In the genomic region with DNA sequence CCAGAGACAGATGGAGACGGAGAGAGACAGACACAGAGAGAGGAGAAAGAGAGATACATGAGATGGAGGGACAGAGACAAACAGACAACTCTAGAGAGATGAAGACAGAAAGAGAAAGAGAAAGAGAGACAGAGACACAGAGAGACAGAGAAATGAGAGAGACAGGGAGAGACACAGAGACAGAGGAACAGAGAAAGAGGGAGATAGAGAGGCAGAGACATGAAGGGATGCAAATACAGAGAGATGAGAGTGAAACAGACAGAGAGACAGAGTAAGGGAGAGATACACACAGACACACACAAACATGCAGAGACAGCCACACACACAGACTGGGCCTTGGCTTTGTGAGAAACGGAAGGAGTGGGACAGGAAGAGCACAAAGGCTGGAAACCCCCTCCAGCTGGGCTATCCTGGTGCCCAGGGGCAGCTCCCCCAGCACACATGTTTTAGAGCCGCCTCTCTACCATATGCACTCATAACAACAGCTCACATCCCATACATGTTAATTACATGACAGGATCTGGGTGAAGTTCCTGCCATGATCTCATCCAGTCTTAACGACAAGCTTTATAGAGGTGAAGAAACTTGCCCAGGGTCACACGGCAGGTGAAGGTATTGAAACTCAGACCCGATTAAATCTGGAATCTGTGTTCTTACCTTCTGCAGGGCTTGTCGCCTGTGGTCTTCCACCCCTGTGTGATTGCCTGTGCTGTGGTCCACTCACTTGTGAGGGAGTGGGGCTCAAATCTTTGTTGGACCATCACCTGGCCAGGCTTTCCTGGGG, we compare ENCODE assay signal across 1 cellular context.
A peak's percentile ranks its signal among the peaks of the same experiment; 100 is the strongest.
TF ChIP-seq lines count a peak whose summit lies in the region.

No MANE protein-coding gene starts in this region.

TF ChIP-seq in GM12878, 131 proteins besides CTCF, POLR2A, EP300 and RAD21 (continued from another document):
- TF ChIP-seq TCF3 (IDR thresholded peaks at IDR 0.05; ENCODE audit: borderline replicate concordance, insufficient read depth, low read depth, low read length) (peak; percentile 85), EED (IDR thresholded peaks at IDR 0.05; ENCODE audit: low read depth) (peak; percentile 67), GABPA (IDR thresholded peaks at IDR 0.05; ENCODE audit: low read depth) (no peak), NR2C2 (IDR thresholded peaks at IDR 0.05; ENCODE audit: borderline replicate concordance, control insufficient read depth, insufficient read length, low read depth) (no peak), SP1 (IDR thresholded peaks at IDR 0.05; ENCODE audit: low read depth, low read length) (peak; percentile 12), ZNF24 (IDR thresholded peaks at IDR 0.05) (no peak), ZNF622 (IDR thresholded peaks at IDR 0.05) (no peak), BMI1 (IDR thresholded peaks at IDR 0.05; ENCODE audit: borderline replicate concordance) (no peak), SRF (IDR thresholded peaks at IDR 0.05; ENCODE audit: low read depth in 2 of 2, low read length in 2 of 2) (no peak), NFXL1 (IDR thresholded peaks at IDR 0.05; ENCODE audit: borderline replicate concordance) (no peak), ZBED1 (IDR thresholded peaks at IDR 0.05; ENCODE audit: borderline replicate concordance) (peak; percentile 76; the same call in 1 of the 2 replicates), MXI1 (IDR thresholded peaks at IDR 0.05; ENCODE audit: low read depth, low read length) (no peak), IKZF2 (IDR thresholded peaks at IDR 0.05) (peak in 1 of 2 experiments; percentile 37; a peak in 1 of 4 replicates), HDAC2 (IDR thresholded peaks at IDR 0.05) (no peak), PKNOX1 (IDR thresholded peaks at IDR 0.05) (peak; percentile 25; the same call in 1 of the 2 replicates), ATF7 (IDR thresholded peaks at IDR 0.05; ENCODE audit: low read depth) (0 out of 2 replicates have a peak, but pooled peaks have one; percentile 9), SPI1 (IDR thresholded peaks at IDR 0.05; ENCODE audit: borderline replicate concordance, insufficient read depth, low read depth, low read length) (0 out of 2 replicates have a peak, but pooled peaks have one; percentile 13), NBN (IDR thresholded peaks at IDR 0.05) (peak; percentile 84), PML (IDR thresholded peaks at IDR 0.05; ENCODE audit: low read length) (peak; percentile 13; the same call in 1 of the 2 replicates), ZBTB11 (CRISPR knock-in tag; IDR thresholded peaks at IDR 0.05) (no peak), RELA (IDR thresholded peaks at IDR 0.05; ENCODE audit: borderline replicate concordance, partially characterized antibody) (peak; percentile 42)
- TF ChIP-seq, protein P1, sequence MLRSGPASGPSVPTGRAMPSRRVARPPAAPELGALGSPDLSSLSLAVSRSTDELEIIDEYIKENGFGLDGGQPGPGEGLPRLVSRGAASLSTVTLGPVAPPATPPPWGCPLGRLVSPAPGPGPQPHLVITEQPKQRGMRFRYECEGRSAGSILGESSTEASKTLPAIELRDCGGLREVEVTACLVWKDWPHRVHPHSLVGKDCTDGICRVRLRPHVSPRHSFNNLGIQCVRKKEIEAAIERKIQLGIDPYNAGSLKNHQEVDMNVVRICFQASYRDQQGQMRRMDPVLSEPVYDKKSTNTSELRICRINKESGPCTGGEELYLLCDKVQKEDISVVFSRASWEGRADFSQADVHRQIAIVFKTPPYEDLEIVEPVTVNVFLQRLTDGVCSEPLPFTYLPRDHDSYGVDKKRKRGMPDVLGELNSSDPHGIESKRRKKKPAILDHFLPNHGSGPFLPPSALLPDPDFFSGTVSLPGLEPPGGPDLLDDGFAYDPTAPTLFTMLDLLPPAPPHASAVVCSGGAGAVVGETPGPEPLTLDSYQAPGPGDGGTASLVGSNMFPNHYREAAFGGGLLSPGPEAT (IDR thresholded peaks at IDR 0.05; ENCODE audit: low read depth) = peak; percentile 19; the same call in 1 of the 2 replicates
